In genomic region chr7:46032936-46033335, GRCh38 we compare ENCODE assay signal across 19 cellular contexts.
DNase-seq lines count a peak whose midpoint lies in the region; ATAC-seq and TF ChIP-seq lines count a peak whose summit lies in the region.
"Had no signal": no experiment of that assay in that cellular context is flagged by ENCODE, and none has a peak within 500 bp of the region (broad histone marks: within the 10 kb centered on the region; RNA-seq: fewer than 3 reads in every experiment).

No MANE protein-coding gene starts in this region.

- H3K4me2 ChIP-seq in hepatocyte, result no peak overlapping the region

- CTCF ChIA-PET in AG04449 (lab: Yijun Ruan, JAX), result interaction anchor here (1.6 kb wide), 1 partner anchor 110 kb away, joined by 4 read pairs; no protein-coding TSS in a partner anchor

- TF ChIP-seq CTCF in AG04449 (IDR thresholded peaks at IDR 0.05; ENCODE audit: insufficient read depth, low read length, missing control alignments), result no peak
- TF ChIP-seq CTCF in foreskin keratinocyte (conservative IDR thresholded peaks at IDR 0.05), result no peak
- TF ChIP-seq CTCF in hepatocyte (IDR thresholded peaks at IDR 0.05; ENCODE audit: poor library complexity), result no peak

- H3K36me3 ChIP-seq in SJSA1, result no peaks in the 10 kb centered on the region
- H3K36me3 ChIP-seq in hepatocyte (replicated peaks; ENCODE audit: insufficient read depth, low read depth), result no peaks in the 10 kb centered on the region
- H3K36me3 ChIP-seq: right atrium auricular region, vagina had no signal

- 98% methylated on average over 2 of the region's 2 CpGs for WGBS in hepatocyte (ENCODE audit: low lambda C conversion rate, missing lambda C conversion rate)

- H3K27me3 ChIP-seq in SJSA1 (replicated peaks), result no peaks in the 10 kb centered on the region
- no peaks in the 10 kb centered on the region for H3K27me3 ChIP-seq in foreskin keratinocyte
- H3K27me3 ChIP-seq in hepatocyte, result no peaks in the 10 kb centered on the region
- H3K27me3 ChIP-seq: right atrium auricular region, vagina had no signal

- H3K79me2 ChIP-seq in hepatocyte, result no peaks in the 10 kb centered on the region

- no peak overlapping the region for H2AFZ ChIP-seq in hepatocyte

- H3K4me1 ChIP-seq in SJSA1 (replicated peaks) (peaks cover 15% of the 10 kb centered on the region), foreskin keratinocyte (peaks cover 15% of the 10 kb centered on the region), hepatocyte (ENCODE audit: insufficient read depth) (no peaks in the 10 kb centered on the region)
- H3K4me1 ChIP-seq: vagina had no signal

- H3K27ac ChIP-seq in SJSA1 (no peak overlapping the region), foreskin keratinocyte (no peak overlapping the region), hepatocyte (no peak overlapping the region)
- H3K27ac ChIP-seq: right atrium auricular region, vagina had no signal

- POLR2A ChIA-PET in AG04449 (lab: Yijun Ruan, JAX), result no interaction called here

- H3K4me3 ChIP-seq in AG04449 (ENCODE audit: low read depth, low read length), result no peak overlapping the region
- no peak overlapping the region for H3K4me3 ChIP-seq in SJSA1
- H3K4me3 ChIP-seq in hepatocyte, result no peak overlapping the region
- H3K4me3 ChIP-seq: right atrium auricular region, vagina had no signal

- ATAC-seq in foreskin keratinocyte, result peak; percentile 57
- ATAC-seq: activated naive CD8-positive, alpha-beta T cell treated with anti-CD3 and anti-CD28 coated beads, Interleukin-2, amount 50 U/mL, for 24 hours; stimulated activated naive CD8-positive, alpha-beta T cell treated with anti-CD3 and anti-CD28 coated beads, Interleukin-15, amount 100 ng/mL, for 72 hours had no signal

- H4K20me1 ChIP-seq in hepatocyte (ENCODE audit: insufficient read depth, poor library complexity, severe bottlenecking), result no peaks in the 10 kb centered on the region

- H3K9me3 ChIP-seq in SJSA1 (replicated peaks) (no peaks in the 10 kb centered on the region), hepatocyte (ENCODE audit: low read depth) (no peaks in the 10 kb centered on the region)
- H3K9me3 ChIP-seq: Caco-2, right atrium auricular region, vagina had no signal

- no peaks in the 10 kb centered on the region for H3K9me2 ChIP-seq in hepatocyte (replicated peaks; ENCODE audit: insufficient read depth)

- peak; percentile 28 for DNase-seq in AG04449 (ENCODE audit: low read depth, low spot score)
- peak; percentile 83 for DNase-seq in GM04504 (ENCODE audit: low read depth)
- DNase-seq in SJSA1 (ENCODE audit: low read depth in 1 of 2, low spot score in 2 of 2), result peak; percentile 50 to 76
- peak; percentile 55 to 81 for DNase-seq in foreskin keratinocyte
- no peak for DNase-seq in activated CD4-positive, alpha-beta T cell treated with anti-CD3 and anti-CD28 coated beads for 1 hour
- DNase-seq in activated CD4-positive, alpha-beta T cell treated with anti-CD3 and anti-CD28 coated beads for 4 hours, result no peak
- no peak for DNase-seq in hepatocyte (ENCODE audit: low spot score)
- no peak for DNase-seq in kidney glomerular epithelial cell (lab: John Stamatoyannopoulos, UW)
- DNase-seq: activated CD8-positive, alpha-beta memory T cell treated with anti-CD3 and anti-CD28 coated beads for 24 hours; activated naive CD8-positive, alpha-beta T cell treated with anti-CD3 and anti-CD28 coated beads, Interleukin-2, amount 50 U/mL, for 24 hours; Caco-2; GF-D8; KBM-7; NCI-H1105 treated with DMSO at 0.1 percent for 48 hours; NCI-H2171; stimulated activated naive CD8-positive, alpha-beta T cell treated with anti-CD3 and anti-CD28 coated beads, Interleukin-15, amount 100 ng/mL, for 72 hours; T-helper 1 cell had no signal

Comparison
In these comparisons a context has a peak if more than half of its experiments do, and no peak if none do; other contexts are left out.
1. DNase-seq: peak in AG04449 (single experiment), GM04504 (single experiment), SJSA1 (2 of 2) and foreskin keratinocyte (2 of 2); none in activated CD4-positive, alpha-beta T cell treated with anti-CD3 and anti-CD28 coated beads for 1 hour (single experiment), activated CD4-positive, alpha-beta T cell treated with anti-CD3 and anti-CD28 coated beads for 4 hours (0 of 2), hepatocyte (single experiment) and kidney glomerular epithelial cell (single experiment).